25 cellular contexts compared by ENCODE assay signal in the genomic region with DNA sequence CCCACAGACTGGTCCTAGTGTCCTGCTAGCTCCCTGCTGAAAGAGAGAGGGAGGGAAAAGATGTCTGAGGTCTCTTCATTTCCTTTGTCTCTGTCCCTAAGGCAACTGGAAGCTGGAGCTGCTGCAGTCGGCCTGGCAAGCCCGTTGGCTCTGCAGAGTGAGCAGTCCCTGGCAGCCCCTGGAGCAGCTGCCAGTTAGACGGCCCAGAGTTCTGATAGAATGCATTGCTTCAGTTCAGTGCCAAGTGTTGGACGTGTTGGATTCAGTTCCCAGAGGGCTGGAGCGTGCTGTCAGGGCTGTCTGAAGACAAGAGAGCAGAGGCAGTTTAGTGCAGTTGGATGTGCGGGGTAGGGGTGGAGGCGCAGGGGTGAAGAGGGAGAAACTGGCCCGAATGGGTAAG. TPM values are rescaled to one million over a fixed set of nuclear protein-coding genes. Genes with fewer than 3 reads are reported as not detected.
DNase-seq lines count a peak whose midpoint lies in the region; ATAC-seq and TF ChIP-seq lines count a peak whose summit lies in the region.
"Had no signal": no experiment of that assay in that cellular context is flagged by ENCODE, and none has a peak within 500 bp of the region (broad histone marks: within the 10 kb centered on the region; RNA-seq: fewer than 3 reads in every experiment).

No MANE protein-coding gene starts in this region.

- no peak for ATAC-seq in WTC11
- ATAC-seq: activated CD4-positive, alpha-beta T cell treated with anti-CD3 and anti-CD28 coated beads for 36 hours; stimulated activated memory B cell treated with anti-CD40 and anti-IgM and Interleukin-4, amounts not matched to agents 10 μg/mL and 1 μg/mL and 100 μg/mL, for 72 hours; T-helper 17 cell had no signal

- DNase-seq in WTC11 (ENCODE audit: low spot score) (no peak), glutamatergic neuron (no peak), mesendoderm (peak; percentile 0), substantia nigra (lab: John Stamatoyannopoulos, UW) (peak in 28 of 49 donors; percentile 1 to 49 (median 16)), NCI-H2196 (lab: John Stamatoyannopoulos, UW; ENCODE audit: unreplicated experiment) (no peak)
- no peak for DNase-seq in stimulated activated CD4-positive, alpha-beta T cell treated with anti-CD3 and anti-CD28 coated beads, Interleukin-15, amount 100 ng/mL, for 24 hours
- no peak for DNase-seq in activated effector memory CD4-positive, alpha-beta T cell treated with anti-CD3 and anti-CD28 coated beads, Interleukin-2, amount 50 U/mL, for 16 hours
- DNase-seq: activated CD4-positive, alpha-beta T cell treated with anti-CD3 and anti-CD28 coated beads for 36 hours; activated CD8-positive, alpha-beta memory T cell treated with anti-CD3 and anti-CD28 coated beads for 24 hours; activated naive CD8-positive, alpha-beta T cell treated with anti-CD3 and anti-CD28 coated beads, Interleukin-2, amount 10 ng/mL, durations not matched to agents 7 days and 5 days; Calu3; DMS79 treated with DMSO at 0.1 percent for 48 hours; kidney glomerular epithelial cell; mammary epithelial cell; MM.1S; NCI-H1417 treated with DMSO at 0.1 percent for 48 hours; NCI-H510A; SK-N-SH; stimulated activated CD4-positive, alpha-beta T cell treated with anti-CD3 and anti-CD28 coated beads, Interleukin-12 subunit alpha, Interleukin-12 subunit beta, amount 100 ng/mL, for 4 hours; stimulated activated CD4-positive, alpha-beta T cell treated with anti-CD3 and anti-CD28 coated beads, Interleukin-4, amount 100 ng/mL, for 4 hours; T-helper 17 cell had no signal

- no peak overlapping the region for H3K18ac ChIP-seq in mesendoderm (ENCODE audit: low read length)

- WGBS in mesendoderm (ENCODE audit: extremely low coverage, insufficient coverage, low lambda C conversion rate) = no CpG with 5 or more reads among the region's 8 CpGs

- H3K36me3 ChIP-seq in mesendoderm (ENCODE audit: control insufficient read depth, insufficient read depth, low read length) = no peaks in the 10 kb centered on the region

- H3K27me3 Mint-ChIP-seq in WTC11 (ENCODE audit: low read depth) (peaks cover 18% of the 10 kb centered on the region), glutamatergic neuron (ENCODE audit: unreplicated experiment) (no peaks in the 10 kb centered on the region)
- H3K27me3 Mint-ChIP-seq: activated CD4-positive, alpha-beta T cell treated with anti-CD3 and anti-CD28 coated beads for 36 hours; activated naive CD8-positive, alpha-beta T cell treated with anti-CD3 and anti-CD28 coated beads, Interleukin-2, amount 10 ng/mL, durations not matched to agents 7 days and 5 days; central memory CD8-positive, alpha-beta T cell; stimulated activated memory B cell treated with anti-CD40 and anti-IgM and Interleukin-4, amounts not matched to agents 10 μg/mL and 1 μg/mL and 100 μg/mL, for 72 hours; T-helper 17 cell had no signal

- no peak overlapping the region for H4K8ac ChIP-seq in mesendoderm (ENCODE audit: low read depth, low read length)

- no peak overlapping the region for H2BK5ac ChIP-seq in mesendoderm (ENCODE audit: low read length)

- H3K27me3 ChIP-seq in mesendoderm (ENCODE audit: insufficient read depth, low read length, poor library complexity) = no peaks in the 10 kb centered on the region

- H3K23ac ChIP-seq in mesendoderm (ENCODE audit: low read length) = no peak overlapping the region

- no peak overlapping the region for H3K4me3 ChIP-seq in mesendoderm (ENCODE audit: low read length)

- H3K4me3 Mint-ChIP-seq in WTC11 = peak overlapping the region; percentile 42
- peak overlapping the region; percentile 46 for H3K4me3 Mint-ChIP-seq in glutamatergic neuron (ENCODE audit: unreplicated experiment)
- H3K4me3 Mint-ChIP-seq: activated CD4-positive, alpha-beta T cell treated with anti-CD3 and anti-CD28 coated beads for 36 hours; activated naive CD8-positive, alpha-beta T cell treated with anti-CD3 and anti-CD28 coated beads, Interleukin-2, amount 10 ng/mL, durations not matched to agents 7 days and 5 days; central memory CD8-positive, alpha-beta T cell; stimulated activated memory B cell treated with anti-CD40 and anti-IgM and Interleukin-4, amounts not matched to agents 10 μg/mL and 1 μg/mL and 100 μg/mL, for 72 hours; T-helper 17 cell had no signal

- H3K9me3 Mint-ChIP-seq in WTC11 (peaks cover 5% of the 10 kb centered on the region), glutamatergic neuron (ENCODE audit: unreplicated experiment) (no peaks in the 10 kb centered on the region)
- H3K9me3 Mint-ChIP-seq: activated naive CD8-positive, alpha-beta T cell treated with anti-CD3 and anti-CD28 coated beads, Interleukin-2, amount 10 ng/mL, durations not matched to agents 7 days and 5 days; central memory CD8-positive, alpha-beta T cell; stimulated activated memory B cell treated with anti-CD40 and anti-IgM and Interleukin-4, amounts not matched to agents 10 μg/mL and 1 μg/mL and 100 μg/mL, for 72 hours had no signal

- no peak for TF ChIP-seq CTCF in WTC11 (IDR thresholded peaks at IDR 0.05)
- no peak for TF ChIP-seq CTCF in glutamatergic neuron (IDR thresholded peaks at IDR 0.05; ENCODE audit: partially characterized antibody, unreplicated experiment)

- no peak overlapping the region for H3K9ac ChIP-seq in mesendoderm (ENCODE audit: low read length)
- H3K9ac ChIP-seq: KMS-11, SK-N-SH had no signal

- H3K79me2 ChIP-seq in mesendoderm (ENCODE audit: control insufficient read depth, insufficient read depth, low read length) = no peaks in the 10 kb centered on the region

- H3K56ac ChIP-seq in mesendoderm (ENCODE audit: low read length) = no peak overlapping the region

- H3K36me3 Mint-ChIP-seq in WTC11 = peaks cover 6% of the 10 kb centered on the region; the same call in 1 of the 2 replicates
- H3K36me3 Mint-ChIP-seq in glutamatergic neuron (ENCODE audit: unreplicated experiment) = peaks cover 5% of the 10 kb centered on the region

- H3K27ac Mint-ChIP-seq in WTC11 (no peak overlapping the region), glutamatergic neuron (ENCODE audit: unreplicated experiment) (no peak overlapping the region)
- H3K27ac Mint-ChIP-seq: activated CD4-positive, alpha-beta T cell treated with anti-CD3 and anti-CD28 coated beads for 36 hours; activated naive CD8-positive, alpha-beta T cell treated with anti-CD3 and anti-CD28 coated beads, Interleukin-2, amount 10 ng/mL, durations not matched to agents 7 days and 5 days; stimulated activated memory B cell treated with anti-CD40 and anti-IgM and Interleukin-4, amounts not matched to agents 10 μg/mL and 1 μg/mL and 100 μg/mL, for 72 hours; T-helper 17 cell had no signal

- no peaks in the 10 kb centered on the region for H3K4me1 ChIP-seq in mesendoderm (ENCODE audit: control insufficient read depth, low read depth, low read length)

- H2AK5ac ChIP-seq in mesendoderm (ENCODE audit: low read length) = no peak overlapping the region

- no peak overlapping the region for H2BK120ac ChIP-seq in mesendoderm (ENCODE audit: low read depth, low read length)

- POLR2A ChIA-PET in WTC11 (lab: Charles Lee) = no interaction called here

- no peak overlapping the region for H3K4me2 ChIP-seq in mesendoderm (ENCODE audit: low read length)
- H3K4me2 ChIP-seq: KMS-11, SK-N-SH had no signal

- H3K79me1 ChIP-seq in mesendoderm (ENCODE audit: low read length) = no peaks in the 10 kb centered on the region

- H2BK15ac ChIP-seq in mesendoderm (replicated peaks; ENCODE audit: low read depth) = no peak overlapping the region

- no peak overlapping the region for H3K4ac ChIP-seq in mesendoderm (ENCODE audit: low read depth, low read length)

- CTCF ChIA-PET in WTC11 (lab: Charles Lee) = interaction anchor here (0.9 to 2.5 kb wide), 9 partner anchors 11 to 924 kb away, joined by 3 to 29 read pairs (median 4); no protein-coding TSS in a partner anchor

- H4K5ac ChIP-seq in mesendoderm (ENCODE audit: low read length) = no peak overlapping the region

- H3K4me1 Mint-ChIP-seq in WTC11 (peaks cover 7% of the 10 kb centered on the region), glutamatergic neuron (ENCODE audit: low read depth, unreplicated experiment) (peaks cover 6% of the 10 kb centered on the region)
- H3K4me1 Mint-ChIP-seq: activated CD4-positive, alpha-beta T cell treated with anti-CD3 and anti-CD28 coated beads for 36 hours; central memory CD8-positive, alpha-beta T cell; T-helper 17 cell had no signal

- no peak overlapping the region for H3K27ac ChIP-seq in mesendoderm (ENCODE audit: low read depth, low read length)
- no peak overlapping the region for H3K27ac ChIP-seq in substantia nigra (ENCODE audit: low read depth, low read length, poor library complexity, severe bottlenecking)
- H3K27ac ChIP-seq: KMS-11, RWPE1 had no signal

TF ChIP-seq in WTC11, 78 proteins besides CTCF, POLR2A, EP300 and RAD21 (continues in another document):
- TF ChIP-seq NR1H2 (CRISPR knock-in tag; IDR thresholded peaks at IDR 0.05) = no peak
- no peak for TF ChIP-seq FOXJ3 (CRISPR knock-in tag; IDR thresholded peaks at IDR 0.05; ENCODE audit: borderline replicate concordance)
- TF ChIP-seq ZMAT4 (CRISPR knock-in tag; IDR thresholded peaks at IDR 0.05) = no peak
- TF ChIP-seq MAX (CRISPR knock-in tag; IDR thresholded peaks at IDR 0.05) = no peak
- TF ChIP-seq ZNF416 (CRISPR knock-in tag; IDR thresholded peaks at IDR 0.05) = no peak
- TF ChIP-seq JAZF1 (CRISPR knock-in tag; IDR thresholded peaks at IDR 0.05) = no peak
- TF ChIP-seq, protein P1, sequence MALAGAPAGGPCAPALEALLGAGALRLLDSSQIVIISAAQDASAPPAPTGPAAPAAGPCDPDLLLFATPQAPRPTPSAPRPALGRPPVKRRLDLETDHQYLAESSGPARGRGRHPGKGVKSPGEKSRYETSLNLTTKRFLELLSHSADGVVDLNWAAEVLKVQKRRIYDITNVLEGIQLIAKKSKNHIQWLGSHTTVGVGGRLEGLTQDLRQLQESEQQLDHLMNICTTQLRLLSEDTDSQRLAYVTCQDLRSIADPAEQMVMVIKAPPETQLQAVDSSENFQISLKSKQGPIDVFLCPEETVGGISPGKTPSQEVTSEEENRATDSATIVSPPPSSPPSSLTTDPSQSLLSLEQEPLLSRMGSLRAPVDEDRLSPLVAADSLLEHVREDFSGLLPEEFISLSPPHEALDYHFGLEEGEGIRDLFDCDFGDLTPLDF (CRISPR knock-in tag; IDR thresholded peaks at IDR 0.05) = no peak

RNA-seq across cellular contexts. Expression of gene KCNE5, which starts 0.9 kb away (rescaled TPM):
- total RNA-seq in WTC11 (2021) (2.2 to 3.4 TPM (median 2.7 TPM) in 3 replicates), glutamatergic neuron (ENCODE audit: unreplicated experiment) (1.6 TPM)
- 5.0 TPM for polyA plus RNA-seq in mesendoderm (2013, experiment 1 of 2)
- polyA plus RNA-seq in mesendoderm (2013, experiment 2 of 2) = 5.0 TPM

Comparison
In these comparisons a context has a peak if more than half of its experiments do, and no peak if none do; other contexts are left out.
1. DNase-seq: peak in mesendoderm (single experiment) and substantia nigra (28 of 49); none in WTC11 (single experiment), glutamatergic neuron (single experiment), stimulated activated CD4-positive, alpha-beta T cell treated with anti-CD3 and anti-CD28 coated beads, Interleukin-15, amount 100 ng/mL, for 24 hours (single experiment), activated effector memory CD4-positive, alpha-beta T cell treated with anti-CD3 and anti-CD28 coated beads, Interleukin-2, amount 50 U/mL, for 16 hours (single experiment) and NCI-H2196 (single experiment).